Comparison of ENCODE assay signal across 1 cellular context in the genomic region with DNA sequence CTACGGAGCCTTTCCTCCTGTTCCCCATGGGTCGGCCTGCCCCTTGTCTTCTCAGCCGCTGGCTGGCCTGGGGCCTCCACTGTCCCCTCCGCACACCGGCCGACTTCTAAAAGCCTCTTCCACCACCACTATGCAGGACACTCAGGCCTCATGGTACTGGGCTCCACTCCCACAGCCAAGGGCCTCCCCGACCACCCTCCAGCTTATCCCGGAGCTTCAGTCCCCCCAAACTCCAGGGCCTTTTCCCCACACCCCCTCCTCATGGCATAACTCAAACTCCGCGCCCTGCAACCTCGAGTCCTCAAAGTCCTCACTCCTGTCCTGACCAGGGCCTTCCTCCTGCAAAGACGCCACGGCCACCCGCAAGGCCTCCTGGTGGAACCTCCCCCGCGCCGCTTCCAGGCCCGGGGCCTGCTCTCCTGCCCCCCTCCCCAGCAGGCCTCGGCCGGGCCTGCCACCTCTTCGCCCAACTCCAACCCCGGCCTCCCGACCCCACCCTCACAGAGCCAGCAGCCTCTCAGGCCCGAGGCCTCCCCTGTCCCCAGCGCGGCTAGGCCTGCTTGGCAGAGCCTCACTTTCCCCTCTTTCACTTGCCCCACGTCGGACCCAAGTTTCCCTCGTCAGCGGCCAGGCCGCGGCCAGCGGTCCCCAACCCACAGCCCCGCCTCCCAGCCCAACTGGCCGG.
A peak's percentile ranks its signal among the peaks of the same experiment; 100 is the strongest.
TF ChIP-seq lines count a peak whose summit lies in the region.

No MANE protein-coding gene starts in this region.

TF ChIP-seq in K562, 482 proteins besides CTCF, POLR2A, EP300 and RAD21 (continued from another document and continues in another):
- TF ChIP-seq, protein P1, sequence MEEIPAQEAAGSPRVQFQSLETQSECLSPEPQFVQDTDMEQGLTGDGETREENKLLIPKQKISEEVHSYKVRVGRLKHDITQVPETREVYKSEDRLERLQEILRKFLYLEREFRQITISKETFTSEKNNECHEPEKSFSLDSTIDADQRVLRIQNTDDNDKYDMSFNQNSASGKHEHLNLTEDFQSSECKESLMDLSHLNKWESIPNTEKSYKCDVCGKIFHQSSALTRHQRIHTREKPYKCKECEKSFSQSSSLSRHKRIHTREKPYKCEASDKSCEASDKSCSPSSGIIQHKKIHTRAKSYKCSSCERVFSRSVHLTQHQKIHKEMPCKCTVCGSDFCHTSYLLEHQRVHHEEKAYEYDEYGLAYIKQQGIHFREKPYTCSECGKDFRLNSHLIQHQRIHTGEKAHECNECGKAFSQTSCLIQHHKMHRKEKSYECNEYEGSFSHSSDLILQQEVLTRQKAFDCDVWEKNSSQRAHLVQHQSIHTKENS (CRISPR knock-in tag; IDR thresholded peaks at IDR 0.05), result no peak
- TF ChIP-seq ZBTB1 (CRISPR knock-in tag; IDR thresholded peaks at IDR 0.05; ENCODE audit: borderline replicate concordance, low read depth) (no peak), HDAC3 (IDR thresholded peaks at IDR 0.05; ENCODE audit: borderline replicate concordance, partially characterized antibody) (no peak), SRSF1 (IDR thresholded peaks at IDR 0.05; ENCODE audit: low read depth, low read length) (no peak), ZNF282 (CRISPR knock-in tag; IDR thresholded peaks at IDR 0.05) (peak; percentile 89; the same call in 1 of the 2 replicates), TFAP4 (CRISPR knock-in tag; IDR thresholded peaks at IDR 0.05; ENCODE audit: borderline replicate concordance) (0 out of 2 replicates have a peak, but pooled peaks have one; percentile 10), ZNF592 (IDR thresholded peaks at IDR 0.05) (peak; percentile 50; the same call in 1 of the 2 replicates), TCFL5 (CRISPR knock-in tag; conservative IDR thresholded peaks at IDR 0.05) (no peak), ZBTB8A (IDR thresholded peaks at IDR 0.05; ENCODE audit: partially characterized antibody) (no peak), TCF7 (IDR thresholded peaks at IDR 0.05; ENCODE audit: borderline replicate concordance) (no peak), JUN (IDR thresholded peaks at IDR 0.05; ENCODE audit: borderline replicate concordance, low read depth, low read length) (no peak), JUN (CRISPR knock-in tag; IDR thresholded peaks at IDR 0.05; ENCODE audit: borderline replicate concordance) (peak; percentile 90), ELF1 (tag; IDR thresholded peaks at IDR 0.05) (no peak), ETV6 (IDR thresholded peaks at IDR 0.05; ENCODE audit: borderline replicate concordance in 1 of 2, low read depth in 2 of 2, low read length in 1 of 2) (no peak), ETV6 (CRISPR knock-in tag; IDR thresholded peaks at IDR 0.05; ENCODE audit: borderline replicate concordance) (no peak), ZNF174 (CRISPR knock-in tag; IDR thresholded peaks at IDR 0.05) (no peak), HCFC1 (IDR thresholded peaks at IDR 0.05; ENCODE audit: low read depth, low read length) (no peak), ZNF780A (CRISPR knock-in tag; IDR thresholded peaks at IDR 0.05) (no peak), E2F3 (CRISPR knock-in tag; IDR thresholded peaks at IDR 0.05) (no peak), PRPF4 (IDR thresholded peaks at IDR 0.05; ENCODE audit: insufficient read depth, low read depth, low read length, poor library complexity, severe bottlenecking) (no peak), ZFP36 (IDR thresholded peaks at IDR 0.05; ENCODE audit: low read depth, low read length, partially characterized antibody) (no peak), ZKSCAN1 (IDR thresholded peaks at IDR 0.05; ENCODE audit: low read depth, low read length) (no peak), TOE1 (IDR thresholded peaks at IDR 0.05; ENCODE audit: borderline replicate concordance) (peak; percentile 21; the same call in 1 of the 2 replicates), TOE1 (CRISPR knock-in tag; IDR thresholded peaks at IDR 0.05; ENCODE audit: borderline replicate concordance, low read depth) (no peak; the same call in 1 of the 2 replicates), MYNN (IDR thresholded peaks at IDR 0.05) (no peak), MYNN (CRISPR knock-in tag; IDR thresholded peaks at IDR 0.05) (0 out of 2 replicates have a peak, but pooled peaks have one; percentile 57), ZNF717 (CRISPR knock-in tag; IDR thresholded peaks at IDR 0.05) (no peak), THRA (IDR thresholded peaks at IDR 0.05) (no peak), ZNF445 (CRISPR knock-in tag; IDR thresholded peaks at IDR 0.05; ENCODE audit: low read depth) (no peak), ZNF347 (CRISPR knock-in tag; IDR thresholded peaks at IDR 0.05; ENCODE audit: low read depth) (no peak), ZNF551 (CRISPR knock-in tag; IDR thresholded peaks at IDR 0.05) (no peak), ZNF41 (CRISPR knock-in tag; conservative IDR thresholded peaks at IDR 0.05) (no peak), HDAC8 (tag; IDR thresholded peaks at IDR 0.05) (no peak), HSF4 (CRISPR knock-in tag; IDR thresholded peaks at IDR 0.05; ENCODE audit: borderline replicate concordance) (no peak), CREBBP (IDR thresholded peaks at IDR 0.05; ENCODE audit: low read depth, low read length) (no peak), ZNF263 (CRISPR knock-in tag; IDR thresholded peaks at IDR 0.05; ENCODE audit: borderline replicate concordance) (no peak), STAT6 (CRISPR knock-in tag; IDR thresholded peaks at IDR 0.05) (no peak), RUNX1 (IDR thresholded peaks at IDR 0.05; ENCODE audit: low read depth) (no peak), MTA2 (IDR thresholded peaks at IDR 0.05; ENCODE audit: low read depth) (no peak), ZNF354B (CRISPR knock-in tag; IDR thresholded peaks at IDR 0.05) (no peak), STAT5A (IDR thresholded peaks at IDR 0.05; ENCODE audit: borderline replicate concordance, low read length) (no peak), ESRRA (IDR thresholded peaks at IDR 0.05; ENCODE audit: borderline replicate concordance, low read depth) (no peak), ZSCAN29 (IDR thresholded peaks at IDR 0.05) (no peak), SMARCA4 (IDR thresholded peaks at IDR 0.05) (no peak; the same call in 1 of the 2 replicates), ID3 (CRISPR knock-in tag; IDR thresholded peaks at IDR 0.05) (no peak), ID3 (tag; IDR thresholded peaks at IDR 0.05) (no peak), ZBTB26 (CRISPR knock-in tag; IDR thresholded peaks at IDR 0.05) (peak; percentile 4)
- TF ChIP-seq, protein P2, sequence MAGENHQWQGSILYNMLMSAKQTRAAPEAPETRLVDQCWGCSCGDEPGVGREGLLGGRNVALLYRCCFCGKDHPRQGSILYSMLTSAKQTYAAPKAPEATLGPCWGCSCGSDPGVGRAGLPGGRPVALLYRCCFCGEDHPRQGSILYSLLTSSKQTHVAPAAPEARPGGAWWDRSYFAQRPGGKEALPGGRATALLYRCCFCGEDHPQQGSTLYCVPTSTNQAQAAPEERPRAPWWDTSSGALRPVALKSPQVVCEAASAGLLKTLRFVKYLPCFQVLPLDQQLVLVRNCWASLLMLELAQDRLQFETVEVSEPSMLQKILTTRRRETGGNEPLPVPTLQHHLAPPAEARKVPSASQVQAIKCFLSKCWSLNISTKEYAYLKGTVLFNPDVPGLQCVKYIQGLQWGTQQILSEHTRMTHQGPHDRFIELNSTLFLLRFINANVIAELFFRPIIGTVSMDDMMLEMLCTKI (IDR thresholded peaks at IDR 0.05; ENCODE audit: partially characterized antibody), result no peak
- TF ChIP-seq, protein P3, sequence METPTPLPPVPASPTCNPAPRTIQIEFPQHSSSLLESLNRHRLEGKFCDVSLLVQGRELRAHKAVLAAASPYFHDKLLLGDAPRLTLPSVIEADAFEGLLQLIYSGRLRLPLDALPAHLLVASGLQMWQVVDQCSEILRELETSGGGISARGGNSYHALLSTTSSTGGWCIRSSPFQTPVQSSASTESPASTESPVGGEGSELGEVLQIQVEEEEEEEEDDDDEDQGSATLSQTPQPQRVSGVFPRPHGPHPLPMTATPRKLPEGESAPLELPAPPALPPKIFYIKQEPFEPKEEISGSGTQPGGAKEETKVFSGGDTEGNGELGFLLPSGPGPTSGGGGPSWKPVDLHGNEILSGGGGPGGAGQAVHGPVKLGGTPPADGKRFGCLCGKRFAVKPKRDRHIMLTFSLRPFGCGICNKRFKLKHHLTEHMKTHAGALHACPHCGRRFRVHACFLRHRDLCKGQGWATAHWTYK (CRISPR knock-in tag; IDR thresholded peaks at IDR 0.05), result no peak
- TF ChIP-seq, protein P4, sequence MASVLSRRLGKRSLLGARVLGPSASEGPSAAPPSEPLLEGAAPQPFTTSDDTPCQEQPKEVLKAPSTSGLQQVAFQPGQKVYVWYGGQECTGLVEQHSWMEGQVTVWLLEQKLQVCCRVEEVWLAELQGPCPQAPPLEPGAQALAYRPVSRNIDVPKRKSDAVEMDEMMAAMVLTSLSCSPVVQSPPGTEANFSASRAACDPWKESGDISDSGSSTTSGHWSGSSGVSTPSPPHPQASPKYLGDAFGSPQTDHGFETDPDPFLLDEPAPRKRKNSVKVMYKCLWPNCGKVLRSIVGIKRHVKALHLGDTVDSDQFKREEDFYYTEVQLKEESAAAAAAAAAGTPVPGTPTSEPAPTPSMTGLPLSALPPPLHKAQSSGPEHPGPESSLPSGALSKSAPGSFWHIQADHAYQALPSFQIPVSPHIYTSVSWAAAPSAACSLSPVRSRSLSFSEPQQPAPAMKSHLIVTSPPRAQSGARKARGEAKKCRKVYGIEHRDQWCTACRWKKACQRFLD (CRISPR knock-in tag; IDR thresholded peaks at IDR 0.05), result no peak
